21 cellular contexts compared by ENCODE assay signal in the genomic region with DNA sequence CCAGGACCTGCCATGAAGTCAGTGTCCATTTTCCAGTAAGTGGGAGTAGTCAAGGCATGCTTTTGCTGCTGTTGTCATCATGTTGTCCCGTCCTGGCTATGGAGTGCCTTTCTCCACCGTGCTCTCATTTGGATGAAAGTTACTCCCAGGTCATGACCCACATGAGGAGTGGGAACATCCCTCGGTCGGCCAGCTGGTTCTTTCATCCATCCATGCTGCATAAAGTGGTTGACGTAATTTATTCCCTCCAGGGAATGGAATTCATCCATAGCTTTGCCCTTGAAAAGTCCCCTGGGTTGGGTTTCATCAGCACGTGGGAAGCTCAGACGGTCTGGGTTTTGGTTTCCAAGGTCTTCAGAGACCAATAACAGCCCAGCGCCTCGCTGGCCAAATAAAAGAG. TPM values are rescaled to one million over a fixed set of nuclear protein-coding genes. Genes with fewer than 3 reads are reported as not detected.
A peak's percentile ranks its signal among the peaks of the same experiment; 100 is the strongest.
DNase-seq lines count a peak whose midpoint lies in the region; ATAC-seq and TF ChIP-seq lines count a peak whose summit lies in the region.
"Had no signal": no experiment of that assay in that cellular context is flagged by ENCODE, and none has a peak within 500 bp of the region (broad histone marks: within the 10 kb centered on the region; RNA-seq: fewer than 3 reads in every experiment).

No MANE protein-coding gene starts in this region.

- intact Hi-C loops in Right ventricle myocardium inferior (cut with DNase I) = no loop called here
- intact Hi-C loops in cardiac septum (cut with DNase I) = no loop called here
- intact Hi-C loops in aorta (cut with DNase I) = no loop called here

- H3K4me1 ChIP-seq in right atrium auricular region (no peaks in the 10 kb centered on the region), aorta (ENCODE audit: control insufficient read depth in 1 of 2, insufficient read depth in 2 of 2, low read length in 2 of 2) (no peaks in the 10 kb centered on the region)
- H3K4me1 ChIP-seq: BLaER1, Peyer's patch had no signal

- H3K36me3 ChIP-seq in right atrium auricular region = no peaks in the 10 kb centered on the region
- H3K36me3 ChIP-seq in aorta (ENCODE audit: control insufficient read depth in 1 of 2, insufficient read depth in 2 of 2, low read length in 1 of 2) = no peaks in the 10 kb centered on the region
- H3K36me3 ChIP-seq: BLaER1, Peyer's patch had no signal

- TF ChIP-seq CTCF in right atrium auricular region (IDR thresholded peaks at IDR 0.05) = no peak

- 63 to 65% methylated on average over 9 of the region's 9 CpGs for WGBS in aorta, 2 donors

- H3K27ac ChIP-seq in right atrium auricular region (peak overlapping the region; percentile 46 to 74), aorta (ENCODE audit: low read depth in 1 of 2, low read length in 2 of 2) (no peak overlapping the region)
- H3K27ac ChIP-seq: 22Rv1, BLaER1, Peyer's patch had no signal

- H3K27me3 ChIP-seq in right atrium auricular region (no peaks in the 10 kb centered on the region), aorta (ENCODE audit: control insufficient read depth in 1 of 2, insufficient read depth in 2 of 2, low read length in 1 of 2) (no peaks in the 10 kb centered on the region)
- H3K27me3 ChIP-seq: BLaER1, Peyer's patch had no signal

- ATAC-seq in Right ventricle myocardium inferior (peak; percentile 96), aorta (ENCODE audit: low FRiP score) (peak; percentile 26)
- ATAC-seq: GM23338 had no signal

- H3K4me3 ChIP-seq in right atrium auricular region (no peak overlapping the region), aorta (ENCODE audit: low read length in 2 of 2) (no peak overlapping the region)
- H3K4me3 ChIP-seq: BLaER1, GM23338, Peyer's patch had no signal

- H3K9me3 ChIP-seq in right atrium auricular region (no peaks in the 10 kb centered on the region), aorta (ENCODE audit: control insufficient read depth, low read length) (peaks cover 3% of the 10 kb centered on the region)
- H3K9me3 ChIP-seq: BLaER1, Peyer's patch had no signal

- DNase-seq in Right ventricle myocardium inferior (ENCODE audit: missing footprints) (peak; percentile 87), cardiac septum (ENCODE audit: low spot score) (no peak), right atrium auricular region (ENCODE audit: low spot score) (peak; percentile 87), retina (peak; percentile 42), aorta (peak in 1 of 2 donors; percentile 56), HCEC 1CT (no peak), ecto neural progenitor cell (ENCODE audit: low spot score) (no peak)
- no peak for DNase-seq in activated CD4-positive, alpha-beta T cell treated with anti-CD3 and anti-CD28 coated beads for 1 hour
- DNase-seq: CD8-positive, alpha-beta memory T cell; DND-41; GDM1; HFFc6; KBM-7; NCI-H1092 treated with DMSO at 0.1 percent for 48 hours; NCI-H1694 treated with DMSO at 0.1 percent for 48 hours; Peyer's patch had no signal

RNA-seq across cellular contexts. Expression of a gene that starts 11.6 kb away (rescaled TPM):
- total RNA-seq in Right ventricle myocardium inferior (332 TPM), cardiac septum (59.6 TPM), right atrium auricular region (1,000 to 10,000 TPM in 1 of 2 donors, 100 to 1,000 TPM in 1; 185 to 1,320 TPM), aorta (1,000 to 10,000 TPM in 1 of 2 donors, 100 to 1,000 TPM in 1; 901 to 2,513 TPM)
- polyA plus RNA-seq in aorta = 10 to 100 TPM; 11.2 to 26.9 TPM
- total RNA-seq: CD8-positive, alpha-beta memory T cell; GM23338; HFFc6; MCF 10A; NCI-H460 had no signal
- polyA plus RNA-seq: CD8-positive, alpha-beta memory T cell had no signal

RNA-seq across cellular contexts. Expression of a gene that starts 44.4 kb away (rescaled TPM):
- total RNA-seq in Right ventricle myocardium inferior = not detected
- not detected for total RNA-seq in cardiac septum
- not detected for total RNA-seq in right atrium auricular region
- not detected for total RNA-seq in aorta
- not detected for polyA plus RNA-seq in aorta
- total RNA-seq: CD8-positive, alpha-beta memory T cell; GM23338; HFFc6; MCF 10A; NCI-H460; Peyer's patch had no signal
- polyA plus RNA-seq: CD8-positive, alpha-beta memory T cell; GM23338 had no signal

Comparison
In these comparisons a context has a peak if more than half of its experiments do, and no peak if none do; other contexts are left out.
1. DNase-seq: peak in Right ventricle myocardium inferior (single experiment), right atrium auricular region (single experiment) and retina (single experiment); none in cardiac septum (single experiment), HCEC 1CT (single experiment), ecto neural progenitor cell (single experiment) and activated CD4-positive, alpha-beta T cell treated with anti-CD3 and anti-CD28 coated beads for 1 hour (single experiment).
2. H3K27ac ChIP-seq: peak in right atrium auricular region (2 of 2); none in aorta (0 of 2).